ENCODE assay signal across 16 cellular contexts in genomic region chr2:8993196-8993901, GRCh38. TPM values are rescaled to one million over a fixed set of nuclear protein-coding genes. Genes with fewer than 3 reads are reported as not detected.
A peak's percentile ranks its signal among the peaks of the same experiment; 100 is the strongest.
DNase-seq lines count a peak whose midpoint lies in the region; ATAC-seq, FAIRE-seq and TF ChIP-seq lines count a peak whose summit lies in the region.
"Had no signal": no experiment of that assay in that cellular context is flagged by ENCODE, and none has a peak within 500 bp of the region (broad histone marks: within the 10 kb centered on the region; RNA-seq: fewer than 3 reads in every experiment).

No MANE protein-coding gene starts in this region.

- peaks cover 0 to 4% of the 10 kb centered on the region in 2 experiments for H4K20me1 ChIP-seq in H1 (replicated peaks in 1 of 2; ENCODE audit: control insufficient read depth in 1 of 2, insufficient read depth in 2 of 2, low read length in 2 of 2)

- peaks cover 17% of the 10 kb centered on the region for H3K4me1 ChIP-seq in Panc1 (ENCODE audit: control insufficient read depth, insufficient read depth, low read length)
- peaks cover 3 to 7% (median 3%) of the 10 kb centered on the region in 4 experiments; a peak in 6 of 7 replicates for H3K4me1 ChIP-seq in H1 (replicated peaks in 1 of 4; ENCODE audit: control insufficient read depth in 3 of 4, insufficient read depth in 4 of 4, low read length in 3 of 4)
- H3K4me1 ChIP-seq in neutrophil (ENCODE audit: control insufficient read depth in 1 of 2, insufficient read depth in 1 of 2, low read depth in 1 of 2, low read length in 1 of 2) = peaks cover 62 to 78% of the 10 kb centered on the region in 2 experiments
- H3K4me1 ChIP-seq in esophagus muscularis mucosa = no peaks in the 10 kb centered on the region

- H3K23ac ChIP-seq in H1 (ENCODE audit: insufficient read length) = no peak overlapping the region

- no peak overlapping the region for H2BK20ac ChIP-seq in H1 (ENCODE audit: low read length)

- H2BK12ac ChIP-seq in H1 (ENCODE audit: low read depth, low read length) = no peak overlapping the region

- H2BK120ac ChIP-seq in H1 (replicated peaks; ENCODE audit: low read depth, low read length) = no peak overlapping the region

- H3K36me3 ChIP-seq in Panc1 (ENCODE audit: control insufficient read depth, insufficient read depth, low read length) (no peaks in the 10 kb centered on the region; the same call in 1 of the 2 replicates), H1 (ENCODE audit: control insufficient read depth in 2 of 4, insufficient read depth in 4 of 4, low read length in 3 of 4) (no peaks in the 10 kb centered on the region), neutrophil (no peaks in the 10 kb centered on the region), esophagus muscularis mucosa (no peaks in the 10 kb centered on the region)

- no peaks in the 10 kb centered on the region for H3K9me3 ChIP-seq in Panc1 (ENCODE audit: control insufficient read depth, insufficient read depth, low read depth, low read length)
- no peaks in the 10 kb centered on the region for H3K9me3 ChIP-seq in H1 (ENCODE audit: insufficient read depth in 2 of 2, low read depth in 1 of 2, low read length in 1 of 2)
- no peaks in the 10 kb centered on the region for H3K9me3 ChIP-seq in neutrophil
- no peaks in the 10 kb centered on the region for H3K9me3 ChIP-seq in esophagus muscularis mucosa

- no peak overlapping the region for H2AFZ ChIP-seq in H1 (ENCODE audit: low read length)
- H2AFZ ChIP-seq: PC-9 had no signal

- H3K9me3 Mint-ChIP-seq in mesothelial cell of epicardium = no peaks in the 10 kb centered on the region
- H3K9me3 Mint-ChIP-seq: CD4-positive, alpha-beta memory T cell had no signal

- H2AK5ac ChIP-seq in H1 (ENCODE audit: low read depth, low read length) = no peak overlapping the region

- intact Hi-C loops in Panc1 (cut with micrococcal nuclease; ENCODE audit: unreplicated experiment) (loop anchor here (5.0 kb wide), 1 partner anchor 121 kb away; no protein-coding TSS in a partner anchor), esophagus muscularis mucosa (cut with DNase I) (no loop called here)

- H3K18ac ChIP-seq in H1 (ENCODE audit: extremely low read depth, low read length) = no peak overlapping the region

- TF ChIP-seq RAD21 in H1 (IDR thresholded peaks at IDR 0.05 in 1 of 2, conservative IDR thresholded peaks at IDR 0.05 in 1 of 2; ENCODE audit: low read depth in 2 of 2, low read length in 2 of 2) = no peak

- H3K14ac ChIP-seq in H1 (ENCODE audit: insufficient read length) = no peak overlapping the region

- no peak overlapping the region for H3K4me3 Mint-ChIP-seq in mesothelial cell of epicardium
- H3K4me3 Mint-ChIP-seq: CD4-positive, alpha-beta memory T cell had no signal

- no peak for TF ChIP-seq POLR2A in H1 (IDR thresholded peaks at IDR 0.05; ENCODE audit: control extremely low read depth in 1 of 2, low read depth in 2 of 2, low read length in 2 of 2)
- TF ChIP-seq POLR2A in esophagus muscularis mucosa (IDR thresholded peaks at IDR 0.05; ENCODE audit: low read depth) = no peak

- H3K4me3 ChIP-seq in Panc1 (ENCODE audit: low read depth in 2 of 2, low read length in 2 of 2) (no peak overlapping the region), H1 (ENCODE audit: extremely low read depth in 1 of 4, insufficient read depth in 2 of 4, low read depth in 3 of 4, low read length in 4 of 4) (no peak overlapping the region), neutrophil (ENCODE audit: low read depth in 1 of 2, low read length in 1 of 2) (no peak overlapping the region), esophagus muscularis mucosa (no peak overlapping the region)
- H3K4me3 ChIP-seq: PC-9 had no signal

- H3K79me1 ChIP-seq in H1 (ENCODE audit: low read depth, low read length) = peaks cover 3% of the 10 kb centered on the region; the same call in 1 of the 2 replicates

- ATAC-seq in Panc1 (peak; percentile 61), GM19023 (IDR thresholded peaks at IDR 0.05; ENCODE audit: unreplicated experiment) (no peak)
- ATAC-seq: HCT116 had no signal

- peaks cover 0 to 67% of the 10 kb centered on the region in 2 experiments; a peak in 2 of 4 replicates for H3K79me2 ChIP-seq in H1 (ENCODE audit: control insufficient read depth in 1 of 2, insufficient read depth in 2 of 2, low read length in 2 of 2)

- H3K4me1 Mint-ChIP-seq in mesothelial cell of epicardium = peaks cover 20% of the 10 kb centered on the region
- H3K4me1 Mint-ChIP-seq: CD4-positive, alpha-beta memory T cell had no signal

- no peak overlapping the region for H4K5ac ChIP-seq in H1 (ENCODE audit: insufficient read length, low read depth, low read length)

- CTCF ChIA-PET in Panc1 (lab: Charles Lee) (no interaction called here), H1 (lab: Charles Lee; ENCODE audit: partially characterized antibody) (interaction anchor here (0.7 to 2.1 kb wide), 6 partner anchors 9 to 146 kb away, joined by 3 to 9 read pairs (median 6); no protein-coding TSS in a partner anchor)

- WGBS in H1 (ENCODE audit: extremely low coverage in 1 of 2, insufficient coverage in 1 of 2, insufficient read length in 1 of 2, insufficient replicate concordance in 2 of 2, low coverage in 1 of 2, low lambda C conversion rate in 2 of 2, missing lambda C conversion rate in 1 of 2), 2 experiments = 97% methylated on average over 7 of the region's 7 CpGs; no CpG with 5 or more reads in 1 of the 2 experiments
- 95% methylated on average over 7 of the region's 7 CpGs for WGBS in esophagus muscularis mucosa

- H2BK5ac ChIP-seq in H1 (ENCODE audit: low read depth, low read length) = no peak overlapping the region

- H3K56ac ChIP-seq in H1 (replicated peaks; ENCODE audit: insufficient read length, low read depth, low read length) = no peak overlapping the region

- in situ Hi-C loops in Panc1 (cut with HindIII; ENCODE audit: low pct_unique_long_range_greater_than_20kb, low sequenced_read_pairs) = no loop called here

- H3K36me3 Mint-ChIP-seq in mesothelial cell of epicardium = no peaks in the 10 kb centered on the region
- H3K36me3 Mint-ChIP-seq: CD4-positive, alpha-beta memory T cell had no signal

- TF ChIP-seq EP300 in H1 (IDR thresholded peaks at IDR 0.05; ENCODE audit: borderline replicate concordance in 1 of 2, low read depth in 2 of 2, low read length in 2 of 2) (no peak), esophagus muscularis mucosa (IDR thresholded peaks at IDR 0.05) (no peak)

- no peak overlapping the region for H3K4ac ChIP-seq in H1 (replicated peaks; ENCODE audit: insufficient read length, low read depth, low read length)

- peak overlapping the region; percentile 90 for H3K27ac ChIP-seq in C4-2B
- no peak overlapping the region for H3K27ac ChIP-seq in Panc1 (ENCODE audit: low read length)
- H3K27ac ChIP-seq in H1 (ENCODE audit: low read depth, low read length) = no peak overlapping the region
- H3K27ac ChIP-seq in neutrophil = peak overlapping the region; percentile 51
- H3K27ac ChIP-seq in esophagus muscularis mucosa (replicated peaks in 1 of 4) = no peak overlapping the region
- H3K27ac ChIP-seq: HL-60, PC-9 had no signal

- POLR2A ChIA-PET in Panc1 (lab: Charles Lee) (interaction anchor here (0.5 kb wide), 1 partner anchor 315 kb away, joined by 6 read pairs; no protein-coding TSS in a partner anchor), H1 (lab: Charles Lee; ENCODE audit: partially characterized antibody) (interaction anchor here (0.7 to 2.6 kb wide), 2 partner anchors 8 to 11 kb away, joined by 4 to 8 read pairs; partner anchors contain the start of gene MBOAT2)

- DNase-seq in Panc1 (ENCODE audit: low read depth, low spot score) (no peak), H1 (ENCODE audit: low read depth in 1 of 2, low spot score in 2 of 2) (no peak), mesothelial cell of epicardium (ENCODE audit: low spot score in 2 of 2, unreplicated experiment in 2 of 2) (no peak), NCI-H2227 (lab: John Stamatoyannopoulos, UW; ENCODE audit: unreplicated experiment) (no peak), esophagus muscularis mucosa (ENCODE audit: extremely low spot score) (no peak)
- DNase-seq: CD4-positive, alpha-beta memory T cell; NCI-H1417 treated with DMSO at 0.1 percent for 48 hours; NCI-H1930; NCI-H446 treated with DMSO at 0.1 percent for 48 hours; NK-92 treated with Interleukin-12 subunit alpha and Interleukin-12 subunit beta, amount 100 ng/mL, for 24 hours; PC-9 had no signal

- H2BK15ac ChIP-seq in H1 (ENCODE audit: low read length) = no peak overlapping the region

- TF ChIP-seq CTCF in C4-2B (conservative IDR thresholded peaks at IDR 0.05) = no peak
- no peak for TF ChIP-seq CTCF in Panc1 (IDR thresholded peaks at IDR 0.05)
- no peak for TF ChIP-seq CTCF in H1 (IDR thresholded peaks at IDR 0.05; ENCODE audit: control extremely low read depth in 1 of 3, insufficient read depth in 1 of 3, low read depth in 1 of 3, low read length in 3 of 3)
- TF ChIP-seq CTCF in neutrophil (IDR thresholded peaks at IDR 0.05) = no peak
- TF ChIP-seq CTCF in mesothelial cell of epicardium (IDR thresholded peaks at IDR 0.05; ENCODE audit: unreplicated experiment) = no peak
- TF ChIP-seq CTCF in esophagus muscularis mucosa (IDR thresholded peaks at IDR 0.05) = no peak

- H3K27me3 Mint-ChIP-seq in mesothelial cell of epicardium (ENCODE audit: low read depth) = no peaks in the 10 kb centered on the region

- H3K23me2 ChIP-seq in H1 (ENCODE audit: low read depth, low read length) = no peaks in the 10 kb centered on the region

- peak overlapping the region; percentile 78; the same call in 1 of the 2 replicates for H4K8ac ChIP-seq in H1 (ENCODE audit: extremely low read depth, insufficient read depth, low read length)

- no peak for FAIRE-seq in H1 (lab: Jason Lieb, UNC)

- no peak overlapping the region for H3K9ac ChIP-seq in H1 (replicated peaks in 1 of 4; ENCODE audit: extremely low read depth in 1 of 4, low read depth in 3 of 4, low read length in 3 of 4)

- no peak overlapping the region for H3K4me2 ChIP-seq in H1 (ENCODE audit: insufficient read depth in 1 of 2, low read depth in 2 of 2, low read length in 2 of 2)
- H3K4me2 ChIP-seq: PC-9 had no signal

- H3K27ac Mint-ChIP-seq in mesothelial cell of epicardium = no peak overlapping the region
- H3K27ac Mint-ChIP-seq: CD4-positive, alpha-beta memory T cell had no signal

- no TSS peak for BruUV-seq in Panc1 (replicated peaks; lab: Mats Ljungman, UMichigan)

- H3K27me3 ChIP-seq in Panc1 (ENCODE audit: control insufficient read depth, insufficient read depth, low read length) (no peaks in the 10 kb centered on the region), H1 (replicated peaks in 1 of 4; ENCODE audit: control insufficient read depth in 3 of 4, extremely low read depth in 1 of 4, insufficient read depth in 3 of 4, low read length in 3 of 4) (no peaks in the 10 kb centered on the region), neutrophil (no peaks in the 10 kb centered on the region), esophagus muscularis mucosa (no peaks in the 10 kb centered on the region)

- no peak overlapping the region for H4K91ac ChIP-seq in H1 (replicated peaks; ENCODE audit: insufficient read length, low read length)

RNA-seq across cellular contexts. Expression of gene MBOAT2, which starts 10.1 kb away (rescaled TPM):
- 34.8 TPM for total RNA-seq in Panc1 (2021; ENCODE audit: unreplicated experiment)
- polyA plus RNA-seq in Panc1 (2012; ENCODE audit: insufficient read length) = 21.2 TPM
- total RNA-seq in H1 (2021; fragmentation: NEBNext Ultra II Directional; extraction: Animal tissue kit (Norgen Biotek cat#: 25700)) = 22.7 and 23.4 TPM in 2 replicates
- polyA plus RNA-seq in H1 (2011; rRNA removed) = 10.7 and 11.2 TPM in 2 replicates
- 15.0 TPM for polyA plus RNA-seq in H1 (2011; cell fraction: cytosol; rRNA removed)
- 14.3 TPM for polyA plus RNA-seq in H1 (2011; cell fraction: nucleus; rRNA removed)
- 11.4 to 22.1 TPM (median 14.0 TPM) in 4 replicates for polyA plus RNA-seq in H1 (2012, experiment 1 of 2)
- polyA plus RNA-seq in H1 (2012, experiment 2 of 2) = 1.6 TPM
- 10.0 TPM for polyA plus RNA-seq in H1 (2013, experiment 1 of 2)
- polyA plus RNA-seq in H1 (2013, experiment 2 of 2) = 9.3 TPM
- polyA minus RNA-seq in H1 (2011; rRNA and poly(A)+ RNA removed) = 30.8 and 33.7 TPM in 2 replicates
- polyA minus RNA-seq in H1 (2011; cell fraction: cytosol; rRNA and poly(A)+ RNA removed) = 9.6 TPM
- polyA minus RNA-seq in H1 (2011; cell fraction: nucleus; rRNA and poly(A)+ RNA removed) = 32.3 TPM
- total RNA-seq in mesothelial cell of epicardium = 51.4 to 54.2 TPM (median 53.0 TPM) in 3 replicates
- total RNA-seq in esophagus muscularis mucosa = 10 to 100 TPM; 14.1 to 19.9 (median 17.0) TPM

Comparison
In these comparisons a context has a peak if more than half of its experiments do, and no peak if none do; other contexts are left out.
1. H3K27ac ChIP-seq: peak in C4-2B (single experiment) and neutrophil (single experiment); none in Panc1 (single experiment), H1 (single experiment) and esophagus muscularis mucosa (0 of 4).